In genomic region chr18:78416853-78417252, GRCh38 we compare ENCODE assay signal across 38 cellular contexts.
"Had no signal": no experiment of that assay in that cellular context is flagged by ENCODE, and none has a peak within 500 bp of the region (broad histone marks: within the 10 kb centered on the region; RNA-seq: fewer than 3 reads in every experiment).

No MANE protein-coding gene starts in this region.

- H3K27ac ChIP-seq: adrenal gland, body of pancreas, colonic mucosa, epithelial cell of prostate, esophagus squamous epithelium, gastroesophageal sphincter, WERI-Rb-1 had no signal

- H3K4me3 ChIP-seq: adrenal gland, body of pancreas, colonic mucosa, esophagus squamous epithelium, gastroesophageal sphincter had no signal

- H3K27me3 ChIP-seq: adrenal gland, body of pancreas, colonic mucosa, esophagus squamous epithelium had no signal

- ATAC-seq: activated CD4-positive, CD25-positive, alpha-beta regulatory T cell treated with anti-CD3 and anti-CD28 coated beads, Interleukin-2, amount 50 U/mL, for 24 hours; activated CD8-positive, alpha-beta memory T cell treated with anti-CD3 and anti-CD28 coated beads, Interleukin-2, amount 10 ng/mL, durations not matched to agents 7 days and 5 days; activated CD8-positive, alpha-beta T cell treated with anti-CD3 and anti-CD28 coated beads for 36 hours; activated naive CD8-positive, alpha-beta T cell treated with anti-CD3 and anti-CD28 coated beads, Interleukin-2, amount 50 U/mL, for 24 hours; body of pancreas; effector memory CD8-positive, alpha-beta T cell; gastroesophageal sphincter; T-helper 17 cell had no signal

- FAIRE-seq: endometrium, endothelial cell of umbilical vein had no signal

- H3K27ac Mint-ChIP-seq: activated B cell treated with CpG ODN at 0.5 μM for 24 hours; activated CD8-positive, alpha-beta memory T cell treated with anti-CD3 and anti-CD28 coated beads, Interleukin-2, amount 10 ng/mL, durations not matched to agents 7 days and 5 days; activated CD8-positive, alpha-beta T cell treated with anti-CD3 and anti-CD28 coated beads for 36 hours; activated naive CD4-positive, alpha-beta T cell treated with anti-CD3 and anti-CD28 coated beads for 36 hours; activated naive CD4-positive, alpha-beta T cell treated with anti-CD3 and anti-CD28 coated beads, Interleukin-2, amount 50 U/mL, for 24 hours; activated naive CD8-positive, alpha-beta T cell treated with anti-CD3 and anti-CD28 coated beads for 36 hours; activated naive CD8-positive, alpha-beta T cell treated with anti-CD3 and anti-CD28 coated beads, Interleukin-2, amount 50 U/mL, for 24 hours; activated T-helper 1 cell treated with anti-CD3 and anti-CD28 coated beads, Interleukin-12 subunit alpha, Interleukin-12 subunit beta, Interleukin-2, Interleukin-4 antibody, amounts not matched to agents 30 ng/mL and 10 ng/mL and 1 ng/mL, durations not matched to agents 14 hours and 24 hours and 36 hours; activated T-helper 2 cell treated with anti-CD3 and anti-CD28 coated beads, Interferon-gamma antibody, Interleukin-2, Interleukin-4, amounts not matched to agents 10 μg/mL and 5 μg/mL and 100 μg/mL, durations not matched to agents 14 hours and 24 hours and 36 hours; dendritic cell treated with granulocyte-macrophage colony-stimulating factor and Interleukin-4, amounts not matched to agents 40 ng/mL and 50 ng/mL, for 4 days; effector memory CD8-positive, alpha-beta T cell; T-helper 17 cell; T-helper 2 cell treated with Interferon-gamma antibody and Interleukin-4, amounts not matched to agents 5 μg/mL and 100 μg/mL, for 36 hours had no signal

- H3K4me1 Mint-ChIP-seq: activated B cell treated with CpG ODN at 0.5 μM for 24 hours; activated CD8-positive, alpha-beta memory T cell treated with anti-CD3 and anti-CD28 coated beads, Interleukin-2, amount 10 ng/mL, durations not matched to agents 7 days and 5 days; activated naive CD4-positive, alpha-beta T cell treated with anti-CD3 and anti-CD28 coated beads, Interleukin-2, amount 50 U/mL, for 24 hours; activated naive CD8-positive, alpha-beta T cell treated with anti-CD3 and anti-CD28 coated beads for 36 hours; activated naive CD8-positive, alpha-beta T cell treated with anti-CD3 and anti-CD28 coated beads, Interleukin-2, amount 50 U/mL, for 24 hours; T-helper 17 cell had no signal

- H3K4me3 Mint-ChIP-seq: activated B cell treated with CpG ODN at 0.5 μM for 24 hours; activated CD8-positive, alpha-beta memory T cell treated with anti-CD3 and anti-CD28 coated beads, Interleukin-2, amount 10 ng/mL, durations not matched to agents 7 days and 5 days; activated CD8-positive, alpha-beta T cell treated with anti-CD3 and anti-CD28 coated beads for 36 hours; activated naive CD4-positive, alpha-beta T cell treated with anti-CD3 and anti-CD28 coated beads for 36 hours; activated naive CD4-positive, alpha-beta T cell treated with anti-CD3 and anti-CD28 coated beads, Interleukin-2, amount 50 U/mL, for 24 hours; activated naive CD8-positive, alpha-beta T cell treated with anti-CD3 and anti-CD28 coated beads for 36 hours; activated naive CD8-positive, alpha-beta T cell treated with anti-CD3 and anti-CD28 coated beads, Interleukin-2, amount 50 U/mL, for 24 hours; activated T-helper 1 cell treated with anti-CD3 and anti-CD28 coated beads, Interleukin-12 subunit alpha, Interleukin-12 subunit beta, Interleukin-2, Interleukin-4 antibody, amounts not matched to agents 30 ng/mL and 10 ng/mL and 1 ng/mL, durations not matched to agents 14 hours and 24 hours and 36 hours; dendritic cell treated with granulocyte-macrophage colony-stimulating factor and Interleukin-4, amounts not matched to agents 40 ng/mL and 50 ng/mL, for 4 days; effector memory CD8-positive, alpha-beta T cell; T-helper 17 cell; T-helper 2 cell treated with Interferon-gamma antibody and Interleukin-4, amounts not matched to agents 5 μg/mL and 100 μg/mL, for 36 hours had no signal

- H3K9me3 Mint-ChIP-seq: activated B cell treated with CpG ODN at 0.5 μM for 24 hours; activated CD8-positive, alpha-beta T cell treated with anti-CD3 and anti-CD28 coated beads for 36 hours; activated naive CD4-positive, alpha-beta T cell treated with anti-CD3 and anti-CD28 coated beads for 36 hours; activated naive CD4-positive, alpha-beta T cell treated with anti-CD3 and anti-CD28 coated beads, Interleukin-2, amount 50 U/mL, for 24 hours; activated naive CD8-positive, alpha-beta T cell treated with anti-CD3 and anti-CD28 coated beads for 36 hours; activated naive CD8-positive, alpha-beta T cell treated with anti-CD3 and anti-CD28 coated beads, Interleukin-2, amount 50 U/mL, for 24 hours; activated T-helper 1 cell treated with anti-CD3 and anti-CD28 coated beads, Interleukin-12 subunit alpha, Interleukin-12 subunit beta, Interleukin-2, Interleukin-4 antibody, amounts not matched to agents 30 ng/mL and 10 ng/mL and 1 ng/mL, durations not matched to agents 14 hours and 24 hours and 36 hours; activated T-helper 2 cell treated with anti-CD3 and anti-CD28 coated beads, Interferon-gamma antibody, Interleukin-2, Interleukin-4, amounts not matched to agents 10 μg/mL and 5 μg/mL and 100 μg/mL, durations not matched to agents 14 hours and 24 hours and 36 hours; dendritic cell treated with granulocyte-macrophage colony-stimulating factor and Interleukin-4, amounts not matched to agents 40 ng/mL and 50 ng/mL, for 4 days; effector memory CD8-positive, alpha-beta T cell; T-helper 2 cell treated with Interferon-gamma antibody and Interleukin-4, amounts not matched to agents 5 μg/mL and 100 μg/mL, for 36 hours had no signal

- H3K36me3 Mint-ChIP-seq: activated CD8-positive, alpha-beta memory T cell treated with anti-CD3 and anti-CD28 coated beads, Interleukin-2, amount 10 ng/mL, durations not matched to agents 7 days and 5 days; activated naive CD4-positive, alpha-beta T cell treated with anti-CD3 and anti-CD28 coated beads, Interleukin-2, amount 50 U/mL, for 24 hours; activated naive CD8-positive, alpha-beta T cell treated with anti-CD3 and anti-CD28 coated beads for 36 hours had no signal

- DNase-seq: activated B cell treated with CpG ODN at 0.5 μM for 24 hours; activated CD4-positive, alpha-beta T cell treated with anti-CD3 and anti-CD28 coated beads for 48 hours; activated CD4-positive, alpha-beta T cell treated with anti-CD3 and anti-CD28 coated beads, Interleukin-2, amount 50 U/mL, for 1 hour; activated CD4-positive, alpha-beta T cell treated with anti-CD3 and anti-CD28 coated beads, Interleukin-2, amount 50 U/mL, for 48 hours; activated CD8-positive, alpha-beta memory T cell treated with anti-CD3 and anti-CD28 coated beads, Interleukin-2, amount 10 ng/mL, durations not matched to agents 7 days and 5 days; activated CD8-positive, alpha-beta memory T cell treated with anti-CD3 and anti-CD28 coated beads, Interleukin-2, amount 50 U/mL, for 4 hours; activated CD8-positive, alpha-beta T cell treated with anti-CD3 and anti-CD28 coated beads for 36 hours; activated effector memory CD4-positive, alpha-beta T cell treated with anti-CD3 and anti-CD28 coated beads, Interleukin-2, amount 50 U/mL, for 16 hours; activated naive CD4-positive, alpha-beta T cell treated with anti-CD3 and anti-CD28 coated beads for 36 hours; activated naive CD8-positive, alpha-beta T cell treated with anti-CD3 and anti-CD28 coated beads for 36 hours; activated naive CD8-positive, alpha-beta T cell treated with anti-CD3 and anti-CD28 coated beads, Interleukin-2, amount 50 U/mL, for 24 hours; activated T-cell treated with anti-CD3 and anti-CD28 coated beads, Interleukin-2, amount 50 U/mL, for 1 hour; activated T-cell treated with anti-CD3 and anti-CD28 coated beads, Interleukin-2, amount 50 U/mL, for 48 hours; adrenal gland; amygdala; aorta; body of pancreas; caudate nucleus; cerebellar nuclear complex; colonic mucosa; effector CD4-positive, alpha-beta T cell; effector memory CD8-positive, alpha-beta T cell; esophagus squamous epithelium; foreskin melanocyte; T-helper 1 cell; T-helper 17 cell; T1000; WERI-Rb-1 had no signal

- H3K27me3 Mint-ChIP-seq: activated B cell treated with CpG ODN at 0.5 μM for 24 hours; activated CD8-positive, alpha-beta memory T cell treated with anti-CD3 and anti-CD28 coated beads, Interleukin-2, amount 10 ng/mL, durations not matched to agents 7 days and 5 days; activated naive CD4-positive, alpha-beta T cell treated with anti-CD3 and anti-CD28 coated beads, Interleukin-2, amount 50 U/mL, for 24 hours; activated naive CD8-positive, alpha-beta T cell treated with anti-CD3 and anti-CD28 coated beads, Interleukin-2, amount 50 U/mL, for 24 hours had no signal

- H3K36me3 ChIP-seq: adrenal gland, colonic mucosa, esophagus squamous epithelium, gastroesophageal sphincter, WERI-Rb-1 had no signal
